ENCODE assay signal across 1 cellular context in genomic region chr5:140134277-140134935, GRCh38.
TF ChIP-seq lines count a peak whose summit lies in the region.

No MANE protein-coding gene starts in this region.

TF ChIP-seq in HepG2, 621 proteins besides CTCF, POLR2A, EP300 and RAD21:
- TF ChIP-seq ATF7 (IDR thresholded peaks at IDR 0.05) (peak; percentile 51), ATF7 (CRISPR knock-in tag; IDR thresholded peaks at IDR 0.05) (no peak), ZNF512B (CRISPR knock-in tag; IDR thresholded peaks at IDR 0.05; ENCODE audit: borderline replicate concordance) (no peak)
